Comparison of ENCODE assay signal across 8 cellular contexts in genomic region chr11:69101100-69101791, GRCh38. TPM values are rescaled to one million over a fixed set of nuclear protein-coding genes. Genes with fewer than 3 reads are reported as not detected.
DNase-seq lines count a peak whose midpoint lies in the region; ATAC-seq and TF ChIP-seq lines count a peak whose summit lies in the region.

No MANE protein-coding gene starts in this region.

- DNase-seq in NCI-H82 (lab: John Stamatoyannopoulos, UW) (peak; percentile 56), NCI-H82 treated with DMSO at 0.1 percent for 48 hours (lab: John Stamatoyannopoulos, UW; ENCODE audit: unreplicated experiment) (no peak), LNCaP clone FGC (ENCODE audit: low read depth) (peak; percentile 78), SW480 (ENCODE audit: low spot score) (peak; percentile 76), left cardiac atrium (peak; percentile 83), retina (peak; percentile 89)
- DNase-seq in activated naive CD8-positive, alpha-beta T cell treated with anti-CD3 and anti-CD28 coated beads, Interleukin-2, amount 50 U/mL, for 24 hours = peak; percentile 81

- peak; percentile 87 for ATAC-seq in activated naive CD8-positive, alpha-beta T cell treated with anti-CD3 and anti-CD28 coated beads, Interleukin-2, amount 50 U/mL, for 24 hours
- ATAC-seq in left cardiac atrium (peak; percentile 89 to 91), GM21529 (IDR thresholded peaks at IDR 0.05; ENCODE audit: unreplicated experiment) (no peak)

- H3K36me3 Mint-ChIP-seq in activated naive CD8-positive, alpha-beta T cell treated with anti-CD3 and anti-CD28 coated beads, Interleukin-2, amount 50 U/mL, for 24 hours (ENCODE audit: low read depth) = no peaks in the 10 kb centered on the region

- intact Hi-C loops in left cardiac atrium (cut with DNase I) = loop anchor here (2.0 to 5.0 kb wide), 4 partner anchors 544 to 571 kb away; no protein-coding TSS in a partner anchor

- no peaks in the 10 kb centered on the region for H3K4me1 Mint-ChIP-seq in activated naive CD8-positive, alpha-beta T cell treated with anti-CD3 and anti-CD28 coated beads, Interleukin-2, amount 50 U/mL, for 24 hours

- no peaks in the 10 kb centered on the region for H3K9me3 Mint-ChIP-seq in activated naive CD8-positive, alpha-beta T cell treated with anti-CD3 and anti-CD28 coated beads, Interleukin-2, amount 50 U/mL, for 24 hours

- peak; percentile 99 for TF ChIP-seq CTCF in LNCaP clone FGC (IDR thresholded peaks at IDR 0.05; ENCODE audit: control insufficient read depth, extremely low read depth, insufficient read depth)

- no peak overlapping the region for H3K4me3 ChIP-seq in LNCaP clone FGC (ENCODE audit: low read depth, low read length)

- H3K4me3 Mint-ChIP-seq in activated naive CD8-positive, alpha-beta T cell treated with anti-CD3 and anti-CD28 coated beads, Interleukin-2, amount 50 U/mL, for 24 hours = no peak overlapping the region

- H3K27ac Mint-ChIP-seq in activated naive CD8-positive, alpha-beta T cell treated with anti-CD3 and anti-CD28 coated beads, Interleukin-2, amount 50 U/mL, for 24 hours = no peak overlapping the region

- H3K27me3 Mint-ChIP-seq in activated naive CD8-positive, alpha-beta T cell treated with anti-CD3 and anti-CD28 coated beads, Interleukin-2, amount 50 U/mL, for 24 hours = peaks cover 4% of the 10 kb centered on the region

RNA-seq across cellular contexts. Expression of gene TPCN2, which starts 52.5 kb away (rescaled TPM):
- 1 to 10 TPM; 7.3 to 9.7 TPM for total RNA-seq in left cardiac atrium

RNA-seq across cellular contexts. Expression of gene SMIM38, which starts 54.5 kb away (rescaled TPM):
- under 1 TPM in 1 of 2 donors, not detected in 1; 0.18 TPM for total RNA-seq in left cardiac atrium
